8 cellular contexts compared by ENCODE assay signal in genomic region chr19:2269244-2270156, GRCh38. TPM values are rescaled to one million over a fixed set of nuclear protein-coding genes. Genes with fewer than 3 reads are reported as not detected.
DNase-seq lines count a peak whose midpoint lies in the region; ATAC-seq, FAIRE-seq and TF ChIP-seq lines count a peak whose summit lies in the region.

No MANE protein-coding gene starts in this region.

- intact Hi-C loops in kidney (cut with DNase I), result no loop called here

- H3K9me3 ChIP-seq in kidney (ENCODE audit: control insufficient read depth in 1 of 2, low read length in 2 of 2), result no peaks in the 10 kb centered on the region

- peak overlapping the region; percentile 98 for H3K27ac ChIP-seq in kidney (ENCODE audit: low read depth in 2 of 2, low read length in 2 of 2)

- peak overlapping the region; percentile 78 to 90 for H3K4me3 ChIP-seq in kidney (ENCODE audit: low read length in 2 of 2)

- peak overlapping the region; percentile 45 to 93 for H3K9ac ChIP-seq in kidney (ENCODE audit: low read length in 2 of 2)

- DNase-seq in AG08395 (ENCODE audit: low spot score) (peak; percentile 100), NCI-H345 treated with DMSO at 0.1 percent for 48 hours (lab: John Stamatoyannopoulos, UW; ENCODE audit: unreplicated experiment) (peak; percentile 92), cerebellar cortex (ENCODE audit: low spot score) (peak; percentile 96), kidney (peak; percentile 99)
- peak; percentile 99 for DNase-seq in stimulated activated CD4-positive, alpha-beta T cell treated with anti-CD3 and anti-CD28 coated beads, Interleukin-15, amount 100 ng/mL, for 1 hour (ENCODE audit: low read depth in 1 of 2, low spot score in 1 of 2)

- H3K36me3 ChIP-seq in kidney (ENCODE audit: control insufficient read depth in 1 of 2, insufficient read depth in 2 of 2, low read length in 2 of 2), result peaks cover 0 to 14% of the 10 kb centered on the region in 2 donors

- TF ChIP-seq CTCF in kidney (IDR thresholded peaks at IDR 0.05; ENCODE audit: borderline replicate concordance, extremely low read depth, insufficient read depth), result peak; percentile 13

- H3K4me1 ChIP-seq in kidney (ENCODE audit: control insufficient read depth in 1 of 2, insufficient read depth in 1 of 2, low read depth in 1 of 2, low read length in 2 of 2), result peaks cover 4 to 24% of the 10 kb centered on the region in 2 donors

- FAIRE-seq in kidney (lab: Jason Lieb, UNC), result no peak

- peak; percentile 59 for ATAC-seq in GM18873 (IDR thresholded peaks at IDR 0.05; ENCODE audit: low FRiP score, unreplicated experiment)
- peak; percentile 44 for ATAC-seq in HG03196 (IDR thresholded peaks at IDR 0.05; ENCODE audit: unreplicated experiment)
- ATAC-seq in activated CD4-positive, CD25-positive, alpha-beta regulatory T cell treated with anti-CD3 and anti-CD28 coated beads, Interleukin-2, amount 50 U/mL, for 24 hours, result peak; percentile 82 to 85

RNA-seq across cellular contexts. Expression of gene PEAK3, which starts 12.5 kb away (rescaled TPM):
- 2.1 TPM for total RNA-seq in kidney
- not detected for polyA plus RNA-seq in kidney (ENCODE audit: insufficient read depth, low read depth, low replicate concordance)

RNA-seq across cellular contexts. Expression of gene JSRP1, which starts 13.3 kb away (rescaled TPM):
- total RNA-seq in kidney, result 5.0 TPM
- polyA plus RNA-seq in kidney (ENCODE audit: insufficient read depth, low read depth, low replicate concordance), result 0.37 TPM

RNA-seq across cellular contexts. Expression of gene AMH, which starts 20.4 kb away (rescaled TPM):
- total RNA-seq in kidney, result 1.0 TPM
- polyA plus RNA-seq in kidney (ENCODE audit: insufficient read depth, low read depth, low replicate concordance), result 0.60 TPM

RNA-seq across cellular contexts. Expression of gene SF3A2, which starts 32.9 kb away (rescaled TPM):
- total RNA-seq in kidney, result 64.1 TPM
- polyA plus RNA-seq in kidney (ENCODE audit: insufficient read depth, low read depth, low replicate concordance), result 25.7 TPM

RNA-seq across cellular contexts. Expression of gene PLEKHJ1, which starts 33.4 kb away (rescaled TPM):
- total RNA-seq in kidney, result 59.7 TPM
- 156 TPM for polyA plus RNA-seq in kidney (ENCODE audit: insufficient read depth, low read depth, low replicate concordance)

Comparison
In these comparisons a context has a peak if more than half of its experiments do, and no peak if none do; other contexts are left out.
1. Peak in every context shown above with its lines: DNase-seq, ATAC-seq, H3K4me3 ChIP-seq and H3K27ac ChIP-seq.